22 cellular contexts compared by ENCODE assay signal in the genomic region with DNA sequence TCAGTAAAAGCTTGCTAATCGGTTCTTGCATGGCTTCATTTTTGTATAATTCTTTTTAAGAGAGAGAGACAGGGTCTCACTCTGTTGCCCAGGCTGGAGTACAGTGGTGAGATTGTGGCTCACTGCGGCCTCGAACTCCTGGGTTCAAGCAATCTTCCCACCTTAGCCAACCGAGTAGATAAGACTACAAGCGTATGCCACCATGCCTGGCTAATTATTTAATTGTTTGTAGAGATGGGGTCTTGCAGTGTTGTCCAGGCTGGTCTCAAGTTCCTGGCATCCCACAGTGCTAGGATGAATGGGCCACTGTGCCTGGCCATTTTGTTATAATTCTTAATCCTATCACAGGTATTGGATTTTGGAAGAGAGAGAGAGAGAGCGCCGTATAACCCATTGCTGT. TPM values are rescaled to one million over a fixed set of nuclear protein-coding genes. Genes with fewer than 3 reads are reported as not detected.
DNase-seq lines count a peak whose midpoint lies in the region; ATAC-seq, FAIRE-seq and TF ChIP-seq lines count a peak whose summit lies in the region.
"Had no signal": no experiment of that assay in that cellular context is flagged by ENCODE, and none has a peak within 500 bp of the region (broad histone marks: within the 10 kb centered on the region; RNA-seq: fewer than 3 reads in every experiment).

No MANE protein-coding gene starts in this region.

- no peak overlapping the region for H4K5ac ChIP-seq in H1 (ENCODE audit: insufficient read length, low read depth, low read length)

- H3K23me2 ChIP-seq in H1 (ENCODE audit: low read depth, low read length), result no peaks in the 10 kb centered on the region

- no peaks in the 10 kb centered on the region for H3K79me2 ChIP-seq in H1 (ENCODE audit: control insufficient read depth in 1 of 2, insufficient read depth in 2 of 2, low read length in 2 of 2)

- no peaks in the 10 kb centered on the region for H3K9me3 Mint-ChIP-seq in activated CD4-positive, alpha-beta T cell treated with anti-CD3 and anti-CD28 coated beads for 36 hours (ENCODE audit: low read depth)
- H3K9me3 Mint-ChIP-seq in activated naive CD8-positive, alpha-beta T cell (ENCODE audit: low read depth), result no peaks in the 10 kb centered on the region
- no peaks in the 10 kb centered on the region for H3K9me3 Mint-ChIP-seq in activated naive CD8-positive, alpha-beta T cell treated with anti-CD3 and anti-CD28 coated beads for 36 hours
- no peaks in the 10 kb centered on the region for H3K9me3 Mint-ChIP-seq in T-cell
- H3K9me3 Mint-ChIP-seq: CD14-positive monocyte had no signal

- no peak for DNase-seq in activated CD4-positive, alpha-beta T cell treated with anti-CD3 and anti-CD28 coated beads for 36 hours
- DNase-seq in activated CD4-positive, alpha-beta T cell treated with anti-CD3 and anti-CD28 coated beads, Interleukin-2, amount 50 U/mL, for 4 hours, result no peak
- DNase-seq in activated naive CD8-positive, alpha-beta T cell treated with anti-CD3 and anti-CD28 coated beads for 36 hours, result no peak
- DNase-seq in T-cell, result no peak
- no peak for DNase-seq in H1 (ENCODE audit: low read depth in 1 of 2, low spot score in 2 of 2)
- DNase-seq in AG08396 (ENCODE audit: low spot score), result no peak
- DNase-seq: Calu3, EL, GM23248, KBM-7, NCI-H1105 treated with DMSO at 0.1 percent for 48 hours, NCI-H1694, NCI-H2081 treated with DMSO at 0.1 percent for 48 hours, Peyer's patch had no signal

- no peak overlapping the region for H3K23ac ChIP-seq in H1 (ENCODE audit: insufficient read length)

- TF ChIP-seq RAD21 in H1 (IDR thresholded peaks at IDR 0.05 in 1 of 2, conservative IDR thresholded peaks at IDR 0.05 in 1 of 2; ENCODE audit: low read depth in 2 of 2, low read length in 2 of 2), result no peak

- H4K8ac ChIP-seq in H1 (ENCODE audit: extremely low read depth, insufficient read depth, low read length), result no peak overlapping the region

- no peak for TF ChIP-seq EP300 in H1 (IDR thresholded peaks at IDR 0.05; ENCODE audit: borderline replicate concordance in 1 of 2, low read depth in 2 of 2, low read length in 2 of 2)

- H4K20me1 ChIP-seq in H1 (replicated peaks in 1 of 2; ENCODE audit: control insufficient read depth in 1 of 2, insufficient read depth in 2 of 2, low read length in 2 of 2), result no peaks in the 10 kb centered on the region

- no peak overlapping the region for H2BK5ac ChIP-seq in H1 (ENCODE audit: low read depth, low read length)

- no peak overlapping the region for H3K56ac ChIP-seq in H1 (replicated peaks; ENCODE audit: insufficient read length, low read depth, low read length)

- H3K9me3 ChIP-seq in H1 (ENCODE audit: insufficient read depth in 2 of 2, low read depth in 1 of 2, low read length in 1 of 2), result no peaks in the 10 kb centered on the region
- H3K9me3 ChIP-seq: Peyer's patch had no signal

- no peak overlapping the region for H2AFZ ChIP-seq in H1 (ENCODE audit: low read length)
- H2AFZ ChIP-seq: GM23248 had no signal

- H3K4me2 ChIP-seq in H1 (ENCODE audit: insufficient read depth in 1 of 2, low read depth in 2 of 2, low read length in 2 of 2), result no peak overlapping the region

- POLR2A ChIA-PET in activated CD4-positive, alpha-beta T cell treated with anti-CD3 and anti-CD28 coated beads for 36 hours (lab: Charles Lee), result no interaction called here
- POLR2A ChIA-PET in T-cell (lab: Charles Lee) (interaction anchor here (1.3 to 1.6 kb wide), 4 partner anchors 16 to 111 kb away, joined by 3 to 5 read pairs (median 4); a partner anchor contains a TSS), H1 (lab: Charles Lee; ENCODE audit: partially characterized antibody) (interaction anchor here (1.6 kb wide), 1 partner anchor 24 kb away, joined by 3 read pairs; a partner anchor contains a TSS)

- H2AK5ac ChIP-seq in H1 (ENCODE audit: low read depth, low read length), result no peak overlapping the region

- no peaks in the 10 kb centered on the region for H3K36me3 ChIP-seq in H1 (ENCODE audit: control insufficient read depth in 2 of 4, insufficient read depth in 4 of 4, low read length in 3 of 4)
- H3K36me3 ChIP-seq: Peyer's patch had no signal

- H3K4me1 Mint-ChIP-seq in activated CD4-positive, alpha-beta T cell treated with anti-CD3 and anti-CD28 coated beads for 36 hours, result peaks cover 65% of the 10 kb centered on the region
- peaks cover 66% of the 10 kb centered on the region for H3K4me1 Mint-ChIP-seq in activated naive CD8-positive, alpha-beta T cell (ENCODE audit: low read depth)
- H3K4me1 Mint-ChIP-seq in activated naive CD8-positive, alpha-beta T cell treated with anti-CD3 and anti-CD28 coated beads for 36 hours, result peaks cover 50% of the 10 kb centered on the region
- peaks cover 66 to 71% (median 70%) of the 10 kb centered on the region in 3 donors for H3K4me1 Mint-ChIP-seq in T-cell
- H3K4me1 Mint-ChIP-seq: CD14-positive monocyte had no signal

- H2BK15ac ChIP-seq in H1 (ENCODE audit: low read length), result no peak overlapping the region

- H3K27ac ChIP-seq in H1 (ENCODE audit: low read depth, low read length), result no peak overlapping the region
- H3K27ac ChIP-seq: 22Rv1, GM23248, Peyer's patch had no signal

- no peak overlapping the region for H4K91ac ChIP-seq in H1 (replicated peaks; ENCODE audit: insufficient read length, low read length)

- no peaks in the 10 kb centered on the region; a peak in 1 of 7 replicates for H3K27me3 ChIP-seq in H1 (replicated peaks in 1 of 4; ENCODE audit: control insufficient read depth in 3 of 4, extremely low read depth in 1 of 4, insufficient read depth in 3 of 4, low read length in 3 of 4)
- H3K27me3 ChIP-seq: Peyer's patch had no signal

- CTCF ChIA-PET in activated CD4-positive, alpha-beta T cell treated with anti-CD3 and anti-CD28 coated beads for 36 hours (lab: Charles Lee), result interaction anchor here (0.6 to 7.8 kb wide), 22 partner anchors 10 to 329 kb away, joined by 3 to 62 read pairs (median 8); a partner anchor contains a TSS
- CTCF ChIA-PET in T-cell (lab: Charles Lee) (interaction anchor here (0.6 to 5.0 kb wide), 13 partner anchors 10 to 1397 kb away, joined by 3 to 59 read pairs (median 10); a partner anchor contains a TSS), H1 (lab: Charles Lee; ENCODE audit: partially characterized antibody) (interaction anchor here (0.7 to 7.8 kb wide), 17 partner anchors 10 to 327 kb away, joined by 3 to 85 read pairs (median 5); a partner anchor contains a TSS)

- H3K27me3 Mint-ChIP-seq in activated CD4-positive, alpha-beta T cell treated with anti-CD3 and anti-CD28 coated beads for 36 hours, result no peaks in the 10 kb centered on the region
- no peaks in the 10 kb centered on the region for H3K27me3 Mint-ChIP-seq in activated naive CD8-positive, alpha-beta T cell
- H3K27me3 Mint-ChIP-seq in activated naive CD8-positive, alpha-beta T cell treated with anti-CD3 and anti-CD28 coated beads for 36 hours, result no peaks in the 10 kb centered on the region
- H3K27me3 Mint-ChIP-seq in T-cell, result no peaks in the 10 kb centered on the region

- no peaks in the 10 kb centered on the region for H3K4me1 ChIP-seq in H1 (replicated peaks in 1 of 4; ENCODE audit: control insufficient read depth in 3 of 4, insufficient read depth in 4 of 4, low read length in 3 of 4)
- H3K4me1 ChIP-seq: Peyer's patch had no signal

- no peak overlapping the region for H3K14ac ChIP-seq in H1 (ENCODE audit: insufficient read length)

- no peak overlapping the region for H2BK20ac ChIP-seq in H1 (ENCODE audit: low read length)

- H3K4me3 ChIP-seq in H1 (ENCODE audit: extremely low read depth in 1 of 4, insufficient read depth in 2 of 4, low read depth in 3 of 4, low read length in 4 of 4), result no peak overlapping the region
- H3K4me3 ChIP-seq: GM12878, GM23248, Peyer's patch had no signal

- no peak overlapping the region for H3K9ac ChIP-seq in H1 (replicated peaks in 1 of 4; ENCODE audit: extremely low read depth in 1 of 4, low read depth in 3 of 4, low read length in 3 of 4)
- H3K9ac ChIP-seq: GM23248 had no signal

- H2BK12ac ChIP-seq in H1 (ENCODE audit: low read depth, low read length), result no peak overlapping the region

- H2BK120ac ChIP-seq in H1 (replicated peaks; ENCODE audit: low read depth, low read length), result no peak overlapping the region

- peaks cover 30% of the 10 kb centered on the region for H3K36me3 Mint-ChIP-seq in activated CD4-positive, alpha-beta T cell treated with anti-CD3 and anti-CD28 coated beads for 36 hours (ENCODE audit: low read depth)
- peaks cover 6% of the 10 kb centered on the region for H3K36me3 Mint-ChIP-seq in activated naive CD8-positive, alpha-beta T cell
- H3K36me3 Mint-ChIP-seq in activated naive CD8-positive, alpha-beta T cell treated with anti-CD3 and anti-CD28 coated beads for 36 hours, result peaks cover 40% of the 10 kb centered on the region
- peaks cover 26% of the 10 kb centered on the region for H3K36me3 Mint-ChIP-seq in T-cell

- no peak for ATAC-seq in activated CD4-positive, alpha-beta T cell treated with anti-CD3 and anti-CD28 coated beads for 36 hours
- ATAC-seq in T-cell (replicated peaks in 1 of 4) (no peak), GM21423 (IDR thresholded peaks at IDR 0.05; ENCODE audit: unreplicated experiment) (no peak)
- ATAC-seq: GM12878, HCT116, Right ventricle myocardium inferior had no signal

- WGBS in H1 (ENCODE audit: extremely low coverage in 1 of 2, insufficient coverage in 1 of 2, insufficient read length in 1 of 2, insufficient replicate concordance in 2 of 2, low coverage in 1 of 2, low lambda C conversion rate in 2 of 2, missing lambda C conversion rate in 1 of 2), 2 experiments, result 77% methylated on average over 7 of the region's 7 CpGs; no CpG with 5 or more reads in 1 of the 2 experiments

- no peak overlapping the region for H3K4me3 Mint-ChIP-seq in activated CD4-positive, alpha-beta T cell treated with anti-CD3 and anti-CD28 coated beads for 36 hours
- H3K4me3 Mint-ChIP-seq in activated naive CD8-positive, alpha-beta T cell, result no peak overlapping the region
- H3K4me3 Mint-ChIP-seq in activated naive CD8-positive, alpha-beta T cell treated with anti-CD3 and anti-CD28 coated beads for 36 hours, result no peak overlapping the region
- peak overlapping the region in 1 of 3 donors; percentile 53 for H3K4me3 Mint-ChIP-seq in T-cell
- H3K4me3 Mint-ChIP-seq: CD14-positive monocyte had no signal

- H3K27ac Mint-ChIP-seq in activated CD4-positive, alpha-beta T cell treated with anti-CD3 and anti-CD28 coated beads for 36 hours, result peak overlapping the region; percentile 15
- H3K27ac Mint-ChIP-seq in activated naive CD8-positive, alpha-beta T cell, result peak overlapping the region; percentile 88
- no peak overlapping the region for H3K27ac Mint-ChIP-seq in activated naive CD8-positive, alpha-beta T cell treated with anti-CD3 and anti-CD28 coated beads for 36 hours
- peak overlapping the region; percentile 61 to 69 for H3K27ac Mint-ChIP-seq in T-cell

- no peak overlapping the region for H3K18ac ChIP-seq in H1 (ENCODE audit: extremely low read depth, low read length)

- no peak for FAIRE-seq in H1 (lab: Jason Lieb, UNC)
- FAIRE-seq: GM12878, GM19239 had no signal

- TF ChIP-seq CTCF in H1 (IDR thresholded peaks at IDR 0.05; ENCODE audit: control extremely low read depth in 1 of 3, insufficient read depth in 1 of 3, low read depth in 1 of 3, low read length in 3 of 3), result no peak

- no peaks in the 10 kb centered on the region for H3K79me1 ChIP-seq in H1 (ENCODE audit: low read depth, low read length)

- intact Hi-C loops in activated CD4-positive, alpha-beta T cell treated with anti-CD3 and anti-CD28 coated beads for 36 hours (cut with DNase I, micrococcal nuclease), result no loop called here

- no peak for TF ChIP-seq POLR2A in H1 (IDR thresholded peaks at IDR 0.05; ENCODE audit: control extremely low read depth in 1 of 2, low read depth in 2 of 2, low read length in 2 of 2)

- no peak overlapping the region for H3K4ac ChIP-seq in H1 (replicated peaks; ENCODE audit: insufficient read length, low read depth, low read length)

RNA-seq across cellular contexts. Expression of a gene that starts 23.4 kb away (rescaled TPM):
- total RNA-seq in activated CD4-positive, alpha-beta T cell treated with anti-CD3 and anti-CD28 coated beads for 36 hours, result 10 to 100 TPM; 62.3 to 67.5 TPM
- total RNA-seq in activated naive CD8-positive, alpha-beta T cell treated with anti-CD3 and anti-CD28 coated beads for 36 hours, result 10 to 100 TPM; 67.2 to 67.7 TPM
- 100 to 1,000 TPM; 149 to 202 (median 186) TPM for total RNA-seq in T-cell
- total RNA-seq in H1 (2021; fragmentation: NEBNext Ultra II Directional; extraction: Animal tissue kit (Norgen Biotek cat#: 25700)), result 15.2 and 16.6 TPM in 2 replicates
- 5.6 and 5.9 TPM in 2 replicates for polyA plus RNA-seq in H1 (2011; rRNA removed)
- 7.1 TPM for polyA plus RNA-seq in H1 (2011; cell fraction: cytosol; rRNA removed)
- 6.4 TPM for polyA plus RNA-seq in H1 (2011; cell fraction: nucleus; rRNA removed)
- 5.4 to 12.8 TPM (median 7.1 TPM) in 4 replicates for polyA plus RNA-seq in H1 (2012, experiment 1 of 2)
- polyA plus RNA-seq in H1 (2012, experiment 2 of 2), result 2.1 TPM
- polyA plus RNA-seq in H1 (2013, experiment 1 of 2), result 8.2 TPM
- polyA plus RNA-seq in H1 (2013, experiment 2 of 2), result 9.0 TPM
- polyA minus RNA-seq in H1 (2011; rRNA and poly(A)+ RNA removed), result 11.2 and 12.2 TPM in 2 replicates
- 7.3 TPM for polyA minus RNA-seq in H1 (2011; cell fraction: cytosol; rRNA and poly(A)+ RNA removed)
- 4.9 TPM for polyA minus RNA-seq in H1 (2011; cell fraction: nucleus; rRNA and poly(A)+ RNA removed)

RNA-seq across cellular contexts. Expression of a gene that starts 29.8 kb away (rescaled TPM):
- under 1 TPM in 1 of 2 experiments, not detected in 1; 0.05 TPM for total RNA-seq in activated CD4-positive, alpha-beta T cell treated with anti-CD3 and anti-CD28 coated beads for 36 hours
- total RNA-seq in activated naive CD8-positive, alpha-beta T cell treated with anti-CD3 and anti-CD28 coated beads for 36 hours, result under 1 TPM; 0.16 to 0.21 TPM
- under 1 TPM in 4 of 5 donors, not detected in 1; 0.13 to 0.23 (median 0.19) TPM for total RNA-seq in T-cell
- 0.21 and 0.39 TPM in 2 replicates for total RNA-seq in H1 (2021; fragmentation: NEBNext Ultra II Directional; extraction: Animal tissue kit (Norgen Biotek cat#: 25700))
- polyA plus RNA-seq in H1 (2011; rRNA removed), result 0.14 and 0.21 TPM in 2 replicates
- polyA plus RNA-seq in H1 (2011; cell fraction: cytosol; rRNA removed), result 0.26 TPM
- polyA plus RNA-seq in H1 (2011; cell fraction: nucleus; rRNA removed), result 0.19 TPM
- polyA plus RNA-seq in H1 (2012, experiment 1 of 2), result 0.09 to 0.19 TPM (median 0.12 TPM) in 4 replicates
- polyA plus RNA-seq in H1 (2012, experiment 2 of 2), result 0.10 TPM
- polyA plus RNA-seq in H1 (2013, experiment 1 of 2), result 0.18 TPM
- 0.18 TPM for polyA plus RNA-seq in H1 (2013, experiment 2 of 2)
- 0.46 and 0.66 TPM in 2 replicates for polyA minus RNA-seq in H1 (2011; rRNA and poly(A)+ RNA removed)
- not detected for polyA minus RNA-seq in H1 (2011; cell fraction: cytosol; rRNA and poly(A)+ RNA removed)
- polyA minus RNA-seq in H1 (2011; cell fraction: nucleus; rRNA and poly(A)+ RNA removed), result not detected
- total RNA-seq: GM12878, GM23248 had no signal
- polyA plus RNA-seq: CD14-positive monocyte, GM12878, GM23248 had no signal
